14 cellular contexts compared by ENCODE assay signal in genomic region chr17:44757918-44758413, GRCh38. TPM values are rescaled to one million over a fixed set of nuclear protein-coding genes. Genes with fewer than 3 reads are reported as not detected.
DNase-seq lines count a peak whose midpoint lies in the region; ATAC-seq and TF ChIP-seq lines count a peak whose summit lies in the region.
"Had no signal": no experiment of that assay in that cellular context is flagged by ENCODE, and none has a peak within 500 bp of the region (broad histone marks: within the 10 kb centered on the region; RNA-seq: fewer than 3 reads in every experiment).

No MANE protein-coding gene starts in this region.

- H3K27me3 Mint-ChIP-seq in T-helper 1 cell treated with Interleukin-12 subunit alpha and Interleukin-12 subunit beta and Interleukin-4 antibody, amounts not matched to agents 30 μg/mL and 1 μg/mL, for 36 hours (ENCODE audit: low read depth), result peaks cover 33% of the 10 kb centered on the region
- H3K27me3 Mint-ChIP-seq in T-helper 17 cell, result peaks cover 40% of the 10 kb centered on the region

- H3K27ac Mint-ChIP-seq in T-helper 1 cell treated with Interleukin-12 subunit alpha and Interleukin-12 subunit beta and Interleukin-4 antibody, amounts not matched to agents 30 μg/mL and 1 μg/mL, for 36 hours, result no peak overlapping the region
- H3K27ac Mint-ChIP-seq in T-helper 17 cell, result no peak overlapping the region

- H3K27me3 ChIP-seq in right cardiac atrium (ENCODE audit: control insufficient read depth, insufficient read depth) (no peaks in the 10 kb centered on the region), parathyroid adenoma (ENCODE audit: control insufficient read depth, insufficient read depth, low read length) (no peaks in the 10 kb centered on the region)

- peaks cover 1% of the 10 kb centered on the region for H3K4me1 Mint-ChIP-seq in T-helper 1 cell treated with Interleukin-12 subunit alpha and Interleukin-12 subunit beta and Interleukin-4 antibody, amounts not matched to agents 30 μg/mL and 1 μg/mL, for 36 hours (ENCODE audit: low read depth)
- no peaks in the 10 kb centered on the region for H3K4me1 Mint-ChIP-seq in T-helper 17 cell

- no peaks in the 10 kb centered on the region for H3K36me3 ChIP-seq in parathyroid adenoma (ENCODE audit: control insufficient read depth, insufficient read depth, low read length)
- H3K36me3 ChIP-seq: spleen, thyroid gland had no signal

- H3K27ac ChIP-seq in right cardiac atrium (ENCODE audit: low read length) (peak overlapping the region; percentile 32), parathyroid adenoma (no peak overlapping the region)
- H3K27ac ChIP-seq: 22Rv1, spleen, thyroid gland had no signal

- no peak for TF ChIP-seq CTCF in parathyroid adenoma (IDR thresholded peaks at IDR 0.05)

- H3K4me3 Mint-ChIP-seq in T-helper 1 cell treated with Interleukin-12 subunit alpha and Interleukin-12 subunit beta and Interleukin-4 antibody, amounts not matched to agents 30 μg/mL and 1 μg/mL, for 36 hours, result peak overlapping the region; percentile 48
- H3K4me3 Mint-ChIP-seq in T-helper 17 cell, result peak overlapping the region; percentile 77

- no peak overlapping the region for H3K4me3 ChIP-seq in right cardiac atrium (ENCODE audit: low read length)
- H3K4me3 ChIP-seq in parathyroid adenoma (ENCODE audit: low read depth, low read length), result no peak overlapping the region

- DNase-seq in T-helper 1 cell (no peak), T-helper 17 cell (no peak), right cardiac atrium (no peak), kidney glomerular epithelial cell (lab: John Stamatoyannopoulos, UW) (no peak), NCI-H2107 (lab: John Stamatoyannopoulos, UW) (no peak)
- no peak for DNase-seq in activated CD4-positive, alpha-beta T cell treated with anti-CD3 and anti-CD28 coated beads for 4 hours
- DNase-seq: effector CD4-positive, alpha-beta T cell; NCI-H2029; NCI-H82; spleen; thyroid gland had no signal

- intact Hi-C loops in right cardiac atrium (cut with DNase I), result no loop called here

- H2AFZ ChIP-seq in parathyroid adenoma, result peak overlapping the region; percentile 87

- no peaks in the 10 kb centered on the region for H3K9me3 Mint-ChIP-seq in T-helper 1 cell treated with Interleukin-12 subunit alpha and Interleukin-12 subunit beta and Interleukin-4 antibody, amounts not matched to agents 30 μg/mL and 1 μg/mL, for 36 hours

- 39% methylated on average over 5 of the region's 5 CpGs for WGBS in right cardiac atrium

- H3K79me2 ChIP-seq in parathyroid adenoma, result no peaks in the 10 kb centered on the region

- no peaks in the 10 kb centered on the region for H3K36me3 Mint-ChIP-seq in T-helper 1 cell treated with Interleukin-12 subunit alpha and Interleukin-12 subunit beta and Interleukin-4 antibody, amounts not matched to agents 30 μg/mL and 1 μg/mL, for 36 hours (ENCODE audit: low read depth)
- H3K36me3 Mint-ChIP-seq in T-helper 17 cell (ENCODE audit: low read depth), result peaks cover 2% of the 10 kb centered on the region

- ATAC-seq in T-helper 17 cell (no peak), right cardiac atrium (peak; percentile 5 to 7)

- no peak overlapping the region for H3K4me2 ChIP-seq in parathyroid adenoma (ENCODE audit: low read length)

- H3K4me1 ChIP-seq in right cardiac atrium (ENCODE audit: control insufficient read depth, insufficient read depth, low read length) (no peaks in the 10 kb centered on the region), parathyroid adenoma (no peaks in the 10 kb centered on the region)

- H3K9me3 ChIP-seq in T-helper 17 cell (ENCODE audit: control insufficient read depth, low read length, poor library complexity, severe bottlenecking) (no peaks in the 10 kb centered on the region), right cardiac atrium (ENCODE audit: control insufficient read depth, low read length) (no peaks in the 10 kb centered on the region), parathyroid adenoma (ENCODE audit: control insufficient read depth, low read length) (no peaks in the 10 kb centered on the region)
- H3K9me3 ChIP-seq: spleen, thyroid gland had no signal

- H3K9ac ChIP-seq in parathyroid adenoma, result no peak overlapping the region

RNA-seq across cellular contexts. Expression of gene ADAM11, which starts 0.8 kb away (rescaled TPM):
- under 1 TPM; 0.08 to 0.40 TPM for total RNA-seq in T-helper 17 cell
- 10 to 100 TPM in 3 of 4 donors, 1 to 10 TPM in 1; 9.5 to 43.3 (median 34.0) TPM for total RNA-seq in right cardiac atrium
- 21.5 TPM for polyA plus RNA-seq in right cardiac atrium

RNA-seq across cellular contexts. Expression of gene DBF4B, which starts 49.5 kb away (rescaled TPM):
- total RNA-seq in T-helper 17 cell, result 1 to 10 TPM; 2.2 to 3.8 TPM
- total RNA-seq in right cardiac atrium, result 1 to 10 TPM; 5.1 to 6.0 (median 5.9) TPM
- 5.6 TPM for polyA plus RNA-seq in right cardiac atrium

Comparison
In these comparisons a context has a peak if more than half of its experiments do, and no peak if none do; other contexts are left out.
1. RNA of gene ADAM11, which starts 0.8 kb away (total RNA-seq): 9.5 to 43.3 TPM in right cardiac atrium; 0.08 to 0.40 TPM in T-helper 17 cell; every median in the first group is over 4 times any median in the second.